In the genomic region with DNA sequence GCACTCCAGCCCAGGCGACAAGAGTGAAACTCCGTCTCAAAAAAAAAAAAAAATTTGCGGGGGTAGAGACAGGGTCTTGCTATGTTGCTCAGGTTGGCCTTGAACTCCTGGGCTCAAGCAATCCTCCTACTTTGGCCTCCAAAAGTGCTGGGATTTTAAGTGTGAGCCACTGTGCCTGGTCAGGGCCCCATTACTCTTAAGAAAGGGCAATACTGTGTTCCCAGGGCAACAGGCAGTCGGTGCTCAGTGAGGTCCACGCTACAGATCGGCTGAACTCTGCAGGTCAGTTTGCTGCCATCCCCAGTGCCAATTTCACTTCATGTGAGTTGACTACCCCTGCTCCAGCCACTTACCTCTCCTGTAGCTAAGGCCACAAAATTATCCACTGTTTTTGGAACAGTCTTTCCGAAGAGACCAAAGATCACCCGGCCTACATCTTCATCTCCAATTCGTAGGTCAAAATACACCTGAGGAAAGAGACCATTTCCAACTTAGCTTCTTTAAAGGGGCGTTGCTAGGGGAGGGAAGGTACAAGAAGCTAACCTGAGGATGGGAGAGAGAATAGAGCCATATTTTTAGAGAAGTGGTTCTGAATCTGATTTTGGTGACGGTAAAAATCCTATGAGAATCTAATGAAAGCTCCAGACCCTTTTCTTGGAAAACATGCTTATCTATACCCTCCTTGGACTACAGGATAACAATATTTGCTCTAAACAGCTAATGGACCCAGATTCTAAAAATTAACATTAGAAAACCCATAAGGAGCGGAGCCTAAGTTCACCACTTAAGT, we compare ENCODE assay signal across 8 cellular contexts. TPM values are rescaled to one million over a fixed set of nuclear protein-coding genes. Genes with fewer than 3 reads are reported as not detected.
DNase-seq lines count a peak whose midpoint lies in the region; TF ChIP-seq lines count a peak whose summit lies in the region.

No MANE protein-coding gene starts in this region.

- H3K27me3 ChIP-seq in CD8-positive, alpha-beta memory T cell (ENCODE audit: insufficient read depth, low read length, poor library complexity, severe bottlenecking): no peaks in the 10 kb centered on the region
- H3K27me3 ChIP-seq in OCI-LY1 (ENCODE audit: insufficient read depth, low read length) (no peaks in the 10 kb centered on the region), endodermal cell (ENCODE audit: control insufficient read depth, insufficient read depth, low read length, poor library complexity, severe bottlenecking) (no peaks in the 10 kb centered on the region), neuron (ENCODE audit: insufficient read depth, low read length) (no peaks in the 10 kb centered on the region)

- peaks cover 35% of the 10 kb centered on the region for H3K36me3 ChIP-seq in CD8-positive, alpha-beta memory T cell (ENCODE audit: insufficient read depth, low read length)
- peaks cover 42% of the 10 kb centered on the region for H3K36me3 ChIP-seq in OCI-LY1 (ENCODE audit: insufficient read depth, low read length)
- H3K36me3 ChIP-seq in endodermal cell (ENCODE audit: control insufficient read depth, insufficient read depth, low read length): peaks cover 36% of the 10 kb centered on the region
- peaks cover 34% of the 10 kb centered on the region for H3K36me3 ChIP-seq in neuron (ENCODE audit: insufficient read depth, low read length)

- no peaks in the 10 kb centered on the region for H3K9me3 Mint-ChIP-seq in CD8-positive, alpha-beta memory T cell
- no peaks in the 10 kb centered on the region for H3K9me3 Mint-ChIP-seq in endodermal cell

- no peaks in the 10 kb centered on the region for H4K20me1 ChIP-seq in OCI-LY1 (ENCODE audit: insufficient read depth, low read length)

- peak overlapping the region; percentile 88 to 97 (median 90) for H3K4me3 Mint-ChIP-seq in CD8-positive, alpha-beta memory T cell
- peak overlapping the region; percentile 83 for H3K4me3 Mint-ChIP-seq in endodermal cell

- no peaks in the 10 kb centered on the region for H3K9me3 ChIP-seq in CD8-positive, alpha-beta memory T cell (ENCODE audit: low read length)
- no peaks in the 10 kb centered on the region for H3K9me3 ChIP-seq in OCI-LY1 (ENCODE audit: low read length)
- no peaks in the 10 kb centered on the region for H3K9me3 ChIP-seq in endodermal cell (ENCODE audit: control insufficient read depth, low read length)
- H3K9me3 ChIP-seq in neuron (ENCODE audit: low read length): no peaks in the 10 kb centered on the region

- peaks cover 9% of the 10 kb centered on the region for H3K79me2 ChIP-seq in OCI-LY1 (ENCODE audit: insufficient read depth, low read length)

- H3K36me3 Mint-ChIP-seq in CD8-positive, alpha-beta memory T cell: peaks cover 12 to 44% (median 16%) of the 10 kb centered on the region in 3 donors
- peaks cover 41% of the 10 kb centered on the region for H3K36me3 Mint-ChIP-seq in endodermal cell (ENCODE audit: low read depth)

- H2AFZ ChIP-seq in OCI-LY1 (ENCODE audit: low read length) (no peak overlapping the region), neuron (ENCODE audit: low read depth, low read length) (no peak overlapping the region)

- POLR2A ChIA-PET in CD8-positive, alpha-beta memory T cell (lab: Charles Lee): interaction anchor here (0.6 to 3.0 kb wide), 7 partner anchors 9 to 226 kb away, joined by 3 to 20 read pairs (median 9); partner anchors contain the start of genes CIAO2A, SNX1, SNX22 and TRIP4

- H3K27ac Mint-ChIP-seq in CD8-positive, alpha-beta memory T cell: peak overlapping the region; percentile 78 to 97 (median 94)
- H3K27ac Mint-ChIP-seq in endodermal cell: peak overlapping the region; percentile 77

- WGBS in endodermal cell (ENCODE audit: insufficient coverage in 1 of 2, insufficient read length in 1 of 2), 2 experiments: 75 to 87% methylated on average over 7 to 12 of the region's 12 CpGs

- intact Hi-C loops in posterior cingulate gyrus (cut with DNase I): loop anchor here (5.0 kb wide), 1 partner anchor 225 kb away; the partner anchor contains the start of gene TRIP4

- H3F3A ChIP-seq in OCI-LY1 (ENCODE audit: insufficient read depth, low read length): no peaks in the 10 kb centered on the region

- H3K27ac ChIP-seq in CD8-positive, alpha-beta memory T cell (ENCODE audit: low read depth, low read length): peak overlapping the region; percentile 77
- H3K27ac ChIP-seq in OCI-LY1 (ENCODE audit: low read depth, low read length, poor library complexity, severe bottlenecking): peak overlapping the region; percentile 40
- no peak overlapping the region for H3K27ac ChIP-seq in endodermal cell (ENCODE audit: low read depth, low read length)

- DNase-seq in CD8-positive, alpha-beta memory T cell: no peak
- no peak for DNase-seq in endodermal cell
- DNase-seq in posterior cingulate gyrus: no peak
- no peak for DNase-seq in NCI-H1436 (lab: John Stamatoyannopoulos, UW)
- no peak for DNase-seq in AML-193 (lab: John Stamatoyannopoulos, UW)
- no peak for DNase-seq in NCI-H1694 (lab: John Stamatoyannopoulos, UW)

- peak overlapping the region; percentile 93 for H3K9ac ChIP-seq in OCI-LY1 (ENCODE audit: low read length)
- H3K9ac ChIP-seq in endodermal cell (ENCODE audit: extremely low read depth, low read length, poor library complexity, severe bottlenecking): peak overlapping the region; percentile 77

- peak overlapping the region; percentile 94 for H3K4me2 ChIP-seq in OCI-LY1 (ENCODE audit: low read length)

- H3K27me3 Mint-ChIP-seq in CD8-positive, alpha-beta memory T cell: no peaks in the 10 kb centered on the region
- no peaks in the 10 kb centered on the region for H3K27me3 Mint-ChIP-seq in endodermal cell (ENCODE audit: insufficient read depth)

- H3K4me1 ChIP-seq in CD8-positive, alpha-beta memory T cell (ENCODE audit: insufficient read depth, low read length): peaks cover 37% of the 10 kb centered on the region
- H3K4me1 ChIP-seq in OCI-LY1 (ENCODE audit: insufficient read depth, low read length, severe bottlenecking) (peaks cover 63% of the 10 kb centered on the region), endodermal cell (ENCODE audit: control insufficient read depth, insufficient read depth, low read length) (peaks cover 13% of the 10 kb centered on the region), neuron (ENCODE audit: insufficient read depth, low read length) (peaks cover 17% of the 10 kb centered on the region)

- peaks cover 38 to 60% (median 56%) of the 10 kb centered on the region in 3 donors for H3K4me1 Mint-ChIP-seq in CD8-positive, alpha-beta memory T cell
- H3K4me1 Mint-ChIP-seq in endodermal cell: peaks cover 43% of the 10 kb centered on the region

- CTCF ChIA-PET in CD8-positive, alpha-beta memory T cell (lab: Charles Lee): interaction anchor here (1.2 to 4.3 kb wide), 3 partner anchors 8 to 520 kb away, joined by 4 to 35 read pairs (median 4); partner anchors contain the start of gene TRIP4

- TF ChIP-seq CTCF in OCI-LY1 (IDR thresholded peaks at IDR 0.05; ENCODE audit: low read length) (no peak), endodermal cell (conservative IDR thresholded peaks at IDR 0.05) (no peak)

- H3K9me2 ChIP-seq in OCI-LY1 (ENCODE audit: low read depth, low read length): no peaks in the 10 kb centered on the region

- peak overlapping the region; percentile 65 for H3K4me3 ChIP-seq in CD8-positive, alpha-beta memory T cell (ENCODE audit: low read length)
- H3K4me3 ChIP-seq in OCI-LY1 (ENCODE audit: low read depth, low read length, poor library complexity, severe bottlenecking) (peak overlapping the region; percentile 94), endodermal cell (ENCODE audit: low read length) (peak overlapping the region; percentile 92), neuron (ENCODE audit: low read length) (peak overlapping the region; percentile 99)

RNA-seq across cellular contexts. Expression of gene PPIB, which starts 0.9 kb away (rescaled TPM):
- 100 to 1,000 TPM; 384 to 385 TPM for total RNA-seq in CD8-positive, alpha-beta memory T cell
- polyA plus RNA-seq in CD8-positive, alpha-beta memory T cell: 715 TPM
- 100 to 1,000 TPM; 551 to 652 TPM for total RNA-seq in endodermal cell
- 347 TPM for polyA plus RNA-seq in endodermal cell (2013, experiment 1 of 2)
- polyA plus RNA-seq in endodermal cell (2013, experiment 2 of 2): 348 TPM

RNA-seq across cellular contexts. Expression of gene SNX22, which starts 10.4 kb away (rescaled TPM):
- under 1 TPM; 0.40 to 0.61 TPM for total RNA-seq in CD8-positive, alpha-beta memory T cell
- polyA plus RNA-seq in CD8-positive, alpha-beta memory T cell: 0.90 TPM
- total RNA-seq in endodermal cell: 1 to 10 TPM; 1.6 to 2.6 TPM
- polyA plus RNA-seq in endodermal cell (2013, experiment 1 of 2): 0.96 TPM
- 1.1 TPM for polyA plus RNA-seq in endodermal cell (2013, experiment 2 of 2)
